ENCODE assay signal across 9 cellular contexts in genomic region chr4:13626492-13627184, GRCh38. TPM values are rescaled to one million over a fixed set of nuclear protein-coding genes. Genes with fewer than 3 reads are reported as not detected.
A peak's percentile ranks its signal among the peaks of the same experiment; 100 is the strongest.
DNase-seq lines count a peak whose midpoint lies in the region; ATAC-seq, FAIRE-seq and TF ChIP-seq lines count a peak whose summit lies in the region.
"Had no signal": no experiment of that assay in that cellular context is flagged by ENCODE, and none has a peak within 500 bp of the region (broad histone marks: within the 10 kb centered on the region; RNA-seq: fewer than 3 reads in every experiment).

No MANE protein-coding gene starts in this region.

- no peak for FAIRE-seq in H54 (lab: Jason Lieb, UNC)
- FAIRE-seq: G401.6 had no signal

- H3K4me1 Mint-ChIP-seq in activated T-cell treated with anti-CD3 and anti-CD28 coated beads, Interleukin-2, amount 50 U/mL, for 4 hours (ENCODE audit: low read depth): peaks cover 53% of the 10 kb centered on the region
- H3K4me1 Mint-ChIP-seq in activated naive CD8-positive, alpha-beta T cell treated with anti-CD3 and anti-CD28 coated beads for 36 hours: peaks cover 38% of the 10 kb centered on the region

- H3K27ac ChIP-seq in left lung (peak overlapping the region in 1 of 2 donors; percentile 95), tibial artery (peak overlapping the region; percentile 91 to 95)

- ATAC-seq in activated T-cell treated with anti-CD3 and anti-CD28 coated beads, Interleukin-2, amount 50 U/mL, for 4 hours: no peak
- ATAC-seq in left lung: no peak

- H3K36me3 Mint-ChIP-seq in activated T-cell treated with anti-CD3 and anti-CD28 coated beads, Interleukin-2, amount 50 U/mL, for 4 hours (ENCODE audit: insufficient read depth): peaks cover 7% of the 10 kb centered on the region
- peaks cover 3% of the 10 kb centered on the region for H3K36me3 Mint-ChIP-seq in activated naive CD8-positive, alpha-beta T cell treated with anti-CD3 and anti-CD28 coated beads for 36 hours

- H3K4me1 ChIP-seq in left lung (peaks cover 11 to 37% of the 10 kb centered on the region in 2 donors), tibial artery (peaks cover 0 to 33% (median 18%) of the 10 kb centered on the region in 4 donors)

- intact Hi-C loops in left lung (cut with DNase I): no loop called here
- intact Hi-C loops in tibial artery (cut with DNase I; ENCODE audit: low total_unique reads): loop anchor here (10.0 kb wide), 1 partner anchor 142 kb away; the partner anchor contains the start of gene RAB28
- intact Hi-C loops in posterior cingulate gyrus (cut with DNase I): no loop called here

- H3K9me3 Mint-ChIP-seq in activated T-cell treated with anti-CD3 and anti-CD28 coated beads, Interleukin-2, amount 50 U/mL, for 4 hours: no peaks in the 10 kb centered on the region
- H3K9me3 Mint-ChIP-seq in activated naive CD8-positive, alpha-beta T cell treated with anti-CD3 and anti-CD28 coated beads for 36 hours: no peaks in the 10 kb centered on the region

- no peaks in the 10 kb centered on the region for H3K27me3 Mint-ChIP-seq in activated T-cell treated with anti-CD3 and anti-CD28 coated beads, Interleukin-2, amount 50 U/mL, for 4 hours (ENCODE audit: low read depth)
- H3K27me3 Mint-ChIP-seq in activated naive CD8-positive, alpha-beta T cell treated with anti-CD3 and anti-CD28 coated beads for 36 hours: no peaks in the 10 kb centered on the region

- H3K4me3 ChIP-seq in left lung: peak overlapping the region; percentile 75 to 79
- H3K4me3 ChIP-seq in tibial artery: peak overlapping the region; percentile 80 to 93

- peak overlapping the region; percentile 32 for H3K27ac Mint-ChIP-seq in activated naive CD8-positive, alpha-beta T cell treated with anti-CD3 and anti-CD28 coated beads for 36 hours

- TF ChIP-seq CTCF in left lung (IDR thresholded peaks at IDR 0.05) (no peak), tibial artery (IDR thresholded peaks at IDR 0.05) (no peak)

- H3K27me3 ChIP-seq in left lung (no peaks in the 10 kb centered on the region), tibial artery (no peaks in the 10 kb centered on the region)

- H3K9me3 ChIP-seq in left lung: no peaks in the 10 kb centered on the region
- H3K9me3 ChIP-seq in tibial artery: no peaks in the 10 kb centered on the region

- H3K4me3 Mint-ChIP-seq in activated T-cell treated with anti-CD3 and anti-CD28 coated beads, Interleukin-2, amount 50 U/mL, for 4 hours: peak overlapping the region; percentile 81
- peak overlapping the region; percentile 82 for H3K4me3 Mint-ChIP-seq in activated naive CD8-positive, alpha-beta T cell treated with anti-CD3 and anti-CD28 coated beads for 36 hours

- DNase-seq in activated T-cell treated with anti-CD3 and anti-CD28 coated beads, Interleukin-2, amount 50 U/mL, for 4 hours: no peak
- DNase-seq in activated T-cell treated with anti-CD3 and anti-CD28 coated beads, Interleukin-2, amount 50 U/mL, for 1 hour: no peak
- DNase-seq in activated naive CD8-positive, alpha-beta T cell treated with anti-CD3 and anti-CD28 coated beads for 36 hours: no peak
- DNase-seq in left lung: no peak
- DNase-seq in tibial artery: no peak
- no peak for DNase-seq in H54 (ENCODE audit: insufficient read length, low spot score)
- no peak for DNase-seq in posterior cingulate gyrus
- DNase-seq in NCI-H526 treated with DMSO at 0.1 percent for 48 hours (lab: John Stamatoyannopoulos, UW): no peak

- no peaks in the 10 kb centered on the region for H3K36me3 ChIP-seq in left lung
- H3K36me3 ChIP-seq in tibial artery: no peaks in the 10 kb centered on the region

- no peak for TF ChIP-seq POLR2A in H54 (IDR thresholded peaks at IDR 0.05; ENCODE audit: low read depth, low read length)

RNA-seq across cellular contexts. Expression of gene BOD1L1, which starts 0.9 kb away (rescaled TPM):
- total RNA-seq in activated T-cell treated with anti-CD3 and anti-CD28 coated beads, Interleukin-2, amount 50 U/mL, for 4 hours: 10 to 100 TPM; 28.7 to 34.1 (median 32.5) TPM
- 10 to 100 TPM; 33.5 to 34.8 TPM for total RNA-seq in activated naive CD8-positive, alpha-beta T cell treated with anti-CD3 and anti-CD28 coated beads for 36 hours
- total RNA-seq in left lung: 10 to 100 TPM; 25.9 to 33.8 TPM
